In genomic region chr21:33199516-33200217, GRCh38 we compare ENCODE assay signal across 1 cellular context.
TF ChIP-seq lines count a peak whose summit lies in the region.

No MANE protein-coding gene starts in this region.

TF ChIP-seq in GM12878, 131 proteins besides CTCF, POLR2A, EP300 and RAD21 (continued from another document):
- TF ChIP-seq SKIL (IDR thresholded peaks at IDR 0.05; ENCODE audit: low read depth, poor library complexity, severe bottlenecking) (peak; percentile 75), SMC3 (IDR thresholded peaks at IDR 0.05; ENCODE audit: borderline replicate concordance, low read length) (peak; percentile 98), MTA3 (IDR thresholded peaks at IDR 0.05; ENCODE audit: borderline replicate concordance, low read length) (no peak), ETV6 (conservative IDR thresholded peaks at IDR 0.05 in 1 of 2, IDR thresholded peaks at IDR 0.05 in 1 of 2; ENCODE audit: borderline replicate concordance in 1 of 2, low read depth in 1 of 2) (no peak), ZZZ3 (IDR thresholded peaks at IDR 0.05; ENCODE audit: control insufficient read depth, insufficient read length, low read depth) (no peak), FOXK2 (IDR thresholded peaks at IDR 0.05) (no peak), HDAC6 (IDR thresholded peaks at IDR 0.05; ENCODE audit: unreplicated experiment) (no peak), WRNIP1 (IDR thresholded peaks at IDR 0.05; ENCODE audit: borderline replicate concordance, low read depth, low read length) (no peak), CREB1 (IDR thresholded peaks at IDR 0.05; ENCODE audit: low read depth) (peak; percentile 66), MEF2A (IDR thresholded peaks at IDR 0.05; ENCODE audit: insufficient read depth, low read depth, low read length) (0 out of 2 replicates have a peak, but pooled peaks have one; percentile 11), SPI1 (IDR thresholded peaks at IDR 0.05; ENCODE audit: borderline replicate concordance, insufficient read depth, low read depth, low read length) (no peak), USF2 (IDR thresholded peaks at IDR 0.05; ENCODE audit: borderline replicate concordance, low read depth, low read length) (no peak), E4F1 (IDR thresholded peaks at IDR 0.05; ENCODE audit: borderline replicate concordance, partially characterized antibody) (no peak), JUNB (IDR thresholded peaks at IDR 0.05) (peak; percentile 58), CUX1 (IDR thresholded peaks at IDR 0.05; ENCODE audit: insufficient replicate concordance, low read depth, low read length) (no peak), POU2F2 (IDR thresholded peaks at IDR 0.05; ENCODE audit: borderline replicate concordance, low read depth, low read length) (0 out of 3 replicates have a peak, but pooled peaks have one; percentile 28)
